8 cellular contexts compared by ENCODE assay signal in genomic region chr19:1651061-1651547, GRCh38. TPM values are rescaled to one million over a fixed set of nuclear protein-coding genes. Genes with fewer than 3 reads are reported as not detected.
A peak's percentile ranks its signal among the peaks of the same experiment; 100 is the strongest.
DNase-seq lines count a peak whose midpoint lies in the region; ATAC-seq and TF ChIP-seq lines count a peak whose summit lies in the region.

No MANE protein-coding gene starts in this region.

- H3K4me3 ChIP-seq in GM12864 (ENCODE audit: low read depth, low read length) (peak overlapping the region; percentile 92), Peyer's patch (peak overlapping the region; percentile 70 to 99 (median 84))

- no peak for TF ChIP-seq CTCF in GM12864 (IDR thresholded peaks at IDR 0.05; ENCODE audit: low read depth, low read length, missing control alignments)
- TF ChIP-seq CTCF in Peyer's patch (IDR thresholded peaks at IDR 0.05) = no peak

- no peaks in the 10 kb centered on the region for H3K9me3 ChIP-seq in Peyer's patch

- ATAC-seq in activated naive CD4-positive, alpha-beta T cell treated with anti-CD3 and anti-CD28 coated beads, Interleukin-2, amount 50 U/mL, for 72 hours = no peak

- H3K27ac ChIP-seq in Peyer's patch = peak overlapping the region; percentile 83 to 96 (median 90)

- H3K36me3 Mint-ChIP-seq in activated naive CD4-positive, alpha-beta T cell treated with anti-CD3 and anti-CD28 coated beads, Interleukin-2, amount 50 U/mL, for 72 hours = peaks cover 0 to 10% of the 10 kb centered on the region in 2 donors
- H3K36me3 Mint-ChIP-seq in immature natural killer cell = no peaks in the 10 kb centered on the region

- H3K9me3 Mint-ChIP-seq in activated naive CD4-positive, alpha-beta T cell treated with anti-CD3 and anti-CD28 coated beads, Interleukin-2, amount 50 U/mL, for 72 hours = no peaks in the 10 kb centered on the region
- H3K9me3 Mint-ChIP-seq in immature natural killer cell = no peaks in the 10 kb centered on the region

- DNase-seq in GM12864 (ENCODE audit: low read depth) = peak; percentile 88
- DNase-seq in Peyer's patch = peak in 2 of 3 donors; percentile 52 to 71
- DNase-seq in activated naive CD4-positive, alpha-beta T cell treated with anti-CD3 and anti-CD28 coated beads, Interleukin-2, amount 50 U/mL, for 72 hours (ENCODE audit: low spot score in 2 of 2) = peak in 1 of 2 donors; percentile 52
- DNase-seq in immature natural killer cell = peak; percentile 59 to 70 (median 65)
- DNase-seq in stimulated activated CD4-positive, alpha-beta T cell treated with anti-CD3 and anti-CD28 coated beads, TNF-alpha, amount 100 ng/mL, for 1 hour (ENCODE audit: low read depth in 3 of 3, low spot score in 1 of 3) = peak in 2 of 3 donors; percentile 35 to 56
- no peak for DNase-seq in NK-92 treated with Interleukin-12 subunit alpha and Interleukin-12 subunit beta, amount 100 ng/mL, for 24 hours (lab: John Stamatoyannopoulos, UW)
- DNase-seq in NCI-H774 (lab: John Stamatoyannopoulos, UW) = no peak
- DNase-seq in DMS153 treated with DMSO at 0.1 percent for 48 hours (lab: John Stamatoyannopoulos, UW; ENCODE audit: unreplicated experiment) = no peak

- TF ChIP-seq POLR2A in Peyer's patch (IDR thresholded peaks at IDR 0.05) = no peak

- H3K4me1 ChIP-seq in Peyer's patch = peaks cover 0 to 27% (median 13%) of the 10 kb centered on the region in 4 donors

- peaks cover 9 to 16% (median 13%) of the 10 kb centered on the region in 3 donors for H3K27me3 Mint-ChIP-seq in immature natural killer cell (ENCODE audit: low read depth in 3 of 3)

- no peaks in the 10 kb centered on the region for H3K27me3 ChIP-seq in Peyer's patch

- H3K36me3 ChIP-seq in Peyer's patch = peaks cover 0 to 16% (median 0%) of the 10 kb centered on the region in 3 donors

- H3K4me1 Mint-ChIP-seq in immature natural killer cell = peaks cover 11 to 20% of the 10 kb centered on the region in 2 donors

- H3K27ac Mint-ChIP-seq in activated naive CD4-positive, alpha-beta T cell treated with anti-CD3 and anti-CD28 coated beads, Interleukin-2, amount 50 U/mL, for 72 hours = peak overlapping the region; percentile 64 to 97
- H3K27ac Mint-ChIP-seq in immature natural killer cell = peak overlapping the region; percentile 73 to 96 (median 94)

- H3K4me3 Mint-ChIP-seq in immature natural killer cell = peak overlapping the region; percentile 89 to 95 (median 91)

RNA-seq across cellular contexts. Expression of gene TCF3, which starts 1.3 kb away (rescaled TPM):
- total RNA-seq in Peyer's patch = 100 to 1,000 TPM in 1 of 4 donors, 10 to 100 TPM in 3; 49.2 to 112 (median 80.3) TPM
- 100 to 1,000 TPM in 1 of 2 donors, 10 to 100 TPM in 1; 65.2 to 104 TPM for total RNA-seq in activated naive CD4-positive, alpha-beta T cell treated with anti-CD3 and anti-CD28 coated beads, Interleukin-2, amount 50 U/mL, for 72 hours
- polyA plus RNA-seq in immature natural killer cell = 1 to 10 TPM; 1.9 to 6.3 (median 6.0) TPM

RNA-seq across cellular contexts. Expression of gene UQCR11, which starts 45.8 kb away (rescaled TPM):
- total RNA-seq in Peyer's patch = 100 to 1,000 TPM in 1 of 4 donors, 10 to 100 TPM in 3; 59.8 to 122 (median 94.3) TPM
- total RNA-seq in activated naive CD4-positive, alpha-beta T cell treated with anti-CD3 and anti-CD28 coated beads, Interleukin-2, amount 50 U/mL, for 72 hours = 100 to 1,000 TPM; 163 to 193 TPM
- 1,000 to 10,000 TPM in 1 of 3 donors, 100 to 1,000 TPM in 2; 572 to 1,041 (median 633) TPM for polyA plus RNA-seq in immature natural killer cell

RNA-seq across cellular contexts. Expression of gene MBD3, which starts 58.4 kb away (rescaled TPM):
- 100 to 1,000 TPM in 1 of 4 donors, 10 to 100 TPM in 3; 58.7 to 110 (median 81.6) TPM for total RNA-seq in Peyer's patch
- 100 to 1,000 TPM in 1 of 2 donors, 10 to 100 TPM in 1; 50.8 to 103 TPM for total RNA-seq in activated naive CD4-positive, alpha-beta T cell treated with anti-CD3 and anti-CD28 coated beads, Interleukin-2, amount 50 U/mL, for 72 hours
- polyA plus RNA-seq in immature natural killer cell = 10 to 100 TPM in 1 of 3 donors, 1 to 10 TPM in 2; 4.8 to 13.8 (median 6.9) TPM

Comparison
In these comparisons a context has a peak if more than half of its experiments do, and no peak if none do; other contexts are left out.
1. DNase-seq: peak in GM12864 (single experiment), Peyer's patch (2 of 3), immature natural killer cell (3 of 3) and stimulated activated CD4-positive, alpha-beta T cell treated with anti-CD3 and anti-CD28 coated beads, TNF-alpha, amount 100 ng/mL, for 1 hour (2 of 3); none in NK-92 treated with Interleukin-12 subunit alpha and Interleukin-12 subunit beta, amount 100 ng/mL, for 24 hours (single experiment), NCI-H774 (single experiment) and DMS153 treated with DMSO at 0.1 percent for 48 hours (single experiment).